ENCODE assay signal across 29 cellular contexts in the genomic region with DNA sequence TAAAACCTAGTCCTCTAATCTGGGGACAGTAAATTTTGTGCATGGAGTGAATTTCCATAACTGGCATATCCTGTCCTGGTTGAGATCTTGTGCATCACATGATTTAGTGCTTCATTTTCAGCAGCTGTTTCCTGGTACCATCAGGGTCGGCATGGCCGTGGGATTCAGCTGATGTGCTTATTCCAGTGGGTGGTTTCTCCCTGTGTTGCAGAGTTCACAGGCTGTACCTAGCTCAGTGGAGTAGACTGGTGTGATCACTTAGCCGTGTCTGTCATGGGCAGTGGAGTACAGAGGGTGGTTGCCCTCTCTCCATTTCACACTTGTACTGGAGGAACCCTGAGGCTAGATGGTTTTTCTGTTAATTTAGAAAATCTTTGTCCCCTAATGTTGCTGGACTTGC.
DNase-seq lines count a peak whose midpoint lies in the region; ATAC-seq, FAIRE-seq and TF ChIP-seq lines count a peak whose summit lies in the region.
"Had no signal": no experiment of that assay in that cellular context is flagged by ENCODE, and none has a peak within 500 bp of the region (broad histone marks: within the 10 kb centered on the region; RNA-seq: fewer than 3 reads in every experiment).

No MANE protein-coding gene starts in this region.

- H2BK120ac ChIP-seq in IMR-90 (ENCODE audit: low read depth, low read length) (no peak overlapping the region), H1 (replicated peaks; ENCODE audit: low read depth, low read length) (no peak overlapping the region)

- H3K27me3 ChIP-seq in BLaER1 (no peaks in the 10 kb centered on the region), IMR-90 (ENCODE audit: control insufficient read depth, insufficient read depth, low read length) (no peaks in the 10 kb centered on the region), H1 (replicated peaks in 1 of 4; ENCODE audit: control insufficient read depth in 3 of 4, extremely low read depth in 1 of 4, insufficient read depth in 3 of 4, low read length in 3 of 4) (no peaks in the 10 kb centered on the region), PC-3 (ENCODE audit: low read length) (no peaks in the 10 kb centered on the region), adrenal gland (no peaks in the 10 kb centered on the region)
- H3K27me3 ChIP-seq: brain microvascular endothelial cell, Peyer's patch had no signal

- H4K20me1 ChIP-seq in BLaER1 (no peaks in the 10 kb centered on the region), IMR-90 (ENCODE audit: insufficient read depth, low read length) (peaks cover 8% of the 10 kb centered on the region; the same call in 1 of the 2 replicates), H1 (replicated peaks in 1 of 2; ENCODE audit: control insufficient read depth in 1 of 2, insufficient read depth in 2 of 2, low read length in 2 of 2) (peaks cover 8 to 11% of the 10 kb centered on the region in 2 experiments), PC-3 (ENCODE audit: low read length) (no peaks in the 10 kb centered on the region)

- H3K9me3 Mint-ChIP-seq in activated CD4-positive, alpha-beta memory T cell treated with anti-CD3 and anti-CD28 coated beads, Interleukin-2, amount 10 ng/mL, durations not matched to agents 7 days and 5 days = no peaks in the 10 kb centered on the region
- H3K9me3 Mint-ChIP-seq: activated CD4-positive, alpha-beta T cell treated with anti-CD3 and anti-CD28 coated beads, Interleukin-2, amount 10 ng/mL, durations not matched to agents 7 days and 5 days; memory B cell; stimulated activated naive CD8-positive, alpha-beta T cell treated with anti-CD3 and anti-CD28 coated beads, Interleukin-15, Interleukin-2, amounts not matched to agents 100 ng/mL and 50 ng/mL, for 24 hours had no signal

- no peak overlapping the region for H3K9ac ChIP-seq in BLaER1
- no peak overlapping the region for H3K9ac ChIP-seq in IMR-90 (ENCODE audit: low read depth, low read length)
- H3K9ac ChIP-seq in H1 (replicated peaks in 1 of 4; ENCODE audit: extremely low read depth in 1 of 4, low read depth in 3 of 4, low read length in 3 of 4) = no peak overlapping the region; a peak in 1 of 7 replicates
- no peak overlapping the region for H3K9ac ChIP-seq in PC-3 (ENCODE audit: low read length)
- H3K9ac ChIP-seq: KMS-11 had no signal

- H3K14ac ChIP-seq in IMR-90 (replicated peaks; ENCODE audit: low read depth, low read length) = 0 out of 2 replicates have a peak overlapping the region, but pooled peaks have one; percentile 20
- no peak overlapping the region for H3K14ac ChIP-seq in H1 (ENCODE audit: insufficient read length)

- H3K9me3 ChIP-seq in BLaER1 = no peaks in the 10 kb centered on the region; the same call in 1 of the 2 replicates
- H3K9me3 ChIP-seq in IMR-90 (ENCODE audit: control insufficient read depth, insufficient read depth, low read length) = no peaks in the 10 kb centered on the region
- no peaks in the 10 kb centered on the region for H3K9me3 ChIP-seq in H1 (ENCODE audit: insufficient read depth in 2 of 2, low read depth in 1 of 2, low read length in 1 of 2)
- no peaks in the 10 kb centered on the region for H3K9me3 ChIP-seq in mucosa of descending colon
- 0 out of 2 replicates have a peak, but pooled peaks cover 5% of the 10 kb centered on the region for H3K9me3 ChIP-seq in PC-3 (ENCODE audit: low read length)
- no peaks in the 10 kb centered on the region for H3K9me3 ChIP-seq in adrenal gland (replicated peaks in 1 of 3)
- H3K9me3 ChIP-seq: A549, Peyer's patch, thoracic aorta had no signal

- FAIRE-seq in H1 (lab: Jason Lieb, UNC) = no peak
- FAIRE-seq: A549 had no signal

- peak overlapping the region; percentile 41 for H3K4me2 ChIP-seq in BLaER1
- no peak overlapping the region for H3K4me2 ChIP-seq in IMR-90 (ENCODE audit: low read depth, low read length)
- H3K4me2 ChIP-seq in H1 (ENCODE audit: insufficient read depth in 1 of 2, low read depth in 2 of 2, low read length in 2 of 2) = no peak overlapping the region
- H3K4me2 ChIP-seq in PC-3 (ENCODE audit: low read length) = no peak overlapping the region
- H3K4me2 ChIP-seq: A549, KMS-11 had no signal

- H3K4me1 ChIP-seq in BLaER1 = peaks cover 17% of the 10 kb centered on the region
- H3K4me1 ChIP-seq in IMR-90 (ENCODE audit: control insufficient read depth, insufficient read depth, low read length) = peaks cover 3% of the 10 kb centered on the region; the same call in 1 of the 2 replicates
- H3K4me1 ChIP-seq in H1 (replicated peaks in 1 of 4; ENCODE audit: control insufficient read depth in 3 of 4, insufficient read depth in 4 of 4, low read length in 3 of 4) = peaks cover 0 to 4% (median 0%) of the 10 kb centered on the region in 4 experiments; a peak in 2 of 7 replicates
- no peaks in the 10 kb centered on the region for H3K4me1 ChIP-seq in mucosa of descending colon (ENCODE audit: low read depth)
- H3K4me1 ChIP-seq in PC-3 (ENCODE audit: insufficient read depth, low read length) = no peaks in the 10 kb centered on the region
- no peaks in the 10 kb centered on the region for H3K4me1 ChIP-seq in adrenal gland (replicated peaks in 1 of 2)
- H3K4me1 ChIP-seq: A549, Peyer's patch had no signal

- H3K79me1 ChIP-seq in IMR-90 (ENCODE audit: low read depth in 1 of 2, low read length in 2 of 2) (peaks cover 21 to 45% of the 10 kb centered on the region in 2 experiments), H1 (ENCODE audit: low read depth, low read length) (peaks cover 6% of the 10 kb centered on the region)

- no peak overlapping the region for H3K4me3 Mint-ChIP-seq in activated CD4-positive, alpha-beta memory T cell treated with anti-CD3 and anti-CD28 coated beads, Interleukin-2, amount 10 ng/mL, durations not matched to agents 7 days and 5 days
- H3K4me3 Mint-ChIP-seq: activated CD4-positive, alpha-beta T cell treated with anti-CD3 and anti-CD28 coated beads, Interleukin-2, amount 10 ng/mL, durations not matched to agents 7 days and 5 days; activated T-cell treated with anti-CD3 and anti-CD28 coated beads, Interleukin-2, amount 50 U/mL, for 4 hours; memory B cell; stimulated activated naive CD8-positive, alpha-beta T cell treated with anti-CD3 and anti-CD28 coated beads, Interleukin-15, Interleukin-2, amounts not matched to agents 100 ng/mL and 50 ng/mL, for 24 hours had no signal

- no peaks in the 10 kb centered on the region; the same call in 1 of the 2 replicates for H3K9me1 ChIP-seq in IMR-90 (ENCODE audit: insufficient read depth, low read length)

- H2AFZ ChIP-seq in IMR-90 (replicated peaks; ENCODE audit: low read length, poor library complexity) (no peak overlapping the region), H1 (ENCODE audit: low read length) (no peak overlapping the region), PC-3 (ENCODE audit: low read length) (no peak overlapping the region)

- no CpG with 5 or more reads among the region's 3 CpGs for WGBS in IMR-90 (ENCODE audit: extremely low coverage in 2 of 2, insufficient read length in 1 of 2), 2 experiments
- WGBS in H1 (ENCODE audit: extremely low coverage in 1 of 2, insufficient coverage in 1 of 2, insufficient read length in 1 of 2, insufficient replicate concordance in 2 of 2, low coverage in 1 of 2, low lambda C conversion rate in 2 of 2, missing lambda C conversion rate in 1 of 2), 2 experiments = 81% methylated on average over 3 of the region's 3 CpGs; no CpG with 5 or more reads in 1 of the 2 experiments
- WGBS in adrenal gland, 4 donors = 42 to 58% (median 56%) methylated on average over 2 to 3 of the region's 3 CpGs

- H3K79me2 ChIP-seq in H1 (ENCODE audit: control insufficient read depth in 1 of 2, insufficient read depth in 2 of 2, low read length in 2 of 2) (peaks cover 0 to 99% of the 10 kb centered on the region in 2 experiments; a peak in 3 of 4 replicates), PC-3 (ENCODE audit: low read length) (no peaks in the 10 kb centered on the region)

- H3K18ac ChIP-seq in IMR-90 (ENCODE audit: low read depth, low read length) (no peak overlapping the region), H1 (ENCODE audit: extremely low read depth, low read length) (no peak overlapping the region; the same call in 1 of the 2 replicates)

- no peaks in the 10 kb centered on the region for H3K27me3 Mint-ChIP-seq in activated CD4-positive, alpha-beta memory T cell treated with anti-CD3 and anti-CD28 coated beads, Interleukin-2, amount 10 ng/mL, durations not matched to agents 7 days and 5 days
- H3K27me3 Mint-ChIP-seq: memory B cell; stimulated activated naive CD8-positive, alpha-beta T cell treated with anti-CD3 and anti-CD28 coated beads, Interleukin-15, Interleukin-2, amounts not matched to agents 100 ng/mL and 50 ng/mL, for 24 hours had no signal

- DNase-seq in IMR-90 = no peak
- DNase-seq in H1 (ENCODE audit: low read depth in 1 of 2, low spot score in 2 of 2) = no peak
- peak in 1 of 3 donors; percentile 34 for DNase-seq in mucosa of descending colon
- DNase-seq in PC-3 = no peak
- DNase-seq in adrenal gland = no peak
- no peak for DNase-seq in activated CD4-positive, alpha-beta memory T cell treated with anti-CD3 and anti-CD28 coated beads, Interleukin-2, amount 10 ng/mL, durations not matched to agents 7 days and 5 days
- DNase-seq in activated effector memory CD4-positive, alpha-beta T cell treated with Interleukin-2 at 50 U/mL for 16 hours = no peak
- DNase-seq: activated CD4-positive, alpha-beta T cell treated with anti-CD3 and anti-CD28 coated beads, Interleukin-2, amount 10 ng/mL, durations not matched to agents 7 days and 5 days; activated naive CD4-positive, alpha-beta T cell; activated T-cell treated with anti-CD3 and anti-CD28 coated beads, Interleukin-2, amount 50 U/mL, for 4 hours; AML-193; brain microvascular endothelial cell; DMS79; GDM1; glutamatergic neuron; NCI-H1436 treated with DMSO at 0.1 percent for 48 hours; NCI-H510A; Peyer's patch; psoas muscle; SW 1271; T1000 had no signal

- H3K36me3 ChIP-seq in BLaER1 = no peaks in the 10 kb centered on the region
- H3K36me3 ChIP-seq in IMR-90 (ENCODE audit: control insufficient read depth, insufficient read depth, low read length) = no peaks in the 10 kb centered on the region
- H3K36me3 ChIP-seq in H1 (ENCODE audit: control insufficient read depth in 2 of 4, insufficient read depth in 4 of 4, low read length in 3 of 4) = no peaks in the 10 kb centered on the region
- H3K36me3 ChIP-seq in mucosa of descending colon (ENCODE audit: low read depth) = no peaks in the 10 kb centered on the region
- no peaks in the 10 kb centered on the region for H3K36me3 ChIP-seq in PC-3 (ENCODE audit: low read depth, low read length)
- no peaks in the 10 kb centered on the region for H3K36me3 ChIP-seq in adrenal gland (replicated peaks in 1 of 2)
- H3K36me3 ChIP-seq: brain microvascular endothelial cell, Peyer's patch, thoracic aorta had no signal

- no peak overlapping the region for H3K4ac ChIP-seq in IMR-90 (ENCODE audit: low read depth, low read length)
- no peak overlapping the region for H3K4ac ChIP-seq in H1 (replicated peaks; ENCODE audit: insufficient read length, low read depth, low read length)

- intact Hi-C loops in IMR-90 (cut with micrococcal nuclease) (loop anchor here (10.0 kb wide), 1 partner anchor 225 kb away; a partner anchor contains a TSS), mucosa of descending colon (cut with DNase I, micrococcal nuclease) (no loop called here), PC-3 (cut with micrococcal nuclease) (no loop called here), adrenal gland (cut with DNase I) (no loop called here)

- in situ Hi-C loops in IMR-90 (cut with MboI; ENCODE audit: low sequenced_read_pairs) = no loop called here

- ATAC-seq in IMR-90 (ENCODE audit: low read depth) = no peak
- peak; percentile 71 for ATAC-seq in mucosa of descending colon
- ATAC-seq in PC-3 = no peak
- ATAC-seq: A549; activated T-cell treated with anti-CD3 and anti-CD28 coated beads, Interleukin-2, amount 50 U/mL, for 4 hours had no signal

- dilution Hi-C loops in IMR-90 (cut with HindIII; ENCODE audit: low sequenced_read_pairs, unreplicated experiment) = no loop called here

- H3K27ac ChIP-seq in BLaER1 (no peak overlapping the region), IMR-90 (ENCODE audit: insufficient read depth, low read length) (no peak overlapping the region), H1 (ENCODE audit: low read depth, low read length) (no peak overlapping the region), PC-3 (ENCODE audit: low read length) (no peak overlapping the region), adrenal gland (no peak overlapping the region)
- H3K27ac ChIP-seq: A549, brain microvascular endothelial cell, epithelial cell of prostate, KMS-11, Peyer's patch, psoas muscle, skin epidermis, thoracic aorta had no signal

- no peak overlapping the region for H2AK9ac ChIP-seq in IMR-90 (replicated peaks; ENCODE audit: low read depth, low read length, poor library complexity)

- H3K9me2 ChIP-seq in PC-3 (replicated peaks; ENCODE audit: low read length) = no peaks in the 10 kb centered on the region

- H4K8ac ChIP-seq in IMR-90 (ENCODE audit: low read depth in 2 of 2, low read length in 2 of 2) = no peak overlapping the region
- H4K8ac ChIP-seq in H1 (ENCODE audit: extremely low read depth, insufficient read depth, low read length) = no peak overlapping the region; the same call in 1 of the 2 replicates

- no peaks in the 10 kb centered on the region for H3K4me1 Mint-ChIP-seq in activated CD4-positive, alpha-beta memory T cell treated with anti-CD3 and anti-CD28 coated beads, Interleukin-2, amount 10 ng/mL, durations not matched to agents 7 days and 5 days
- H3K4me1 Mint-ChIP-seq: activated CD4-positive, alpha-beta T cell treated with anti-CD3 and anti-CD28 coated beads, Interleukin-2, amount 10 ng/mL, durations not matched to agents 7 days and 5 days had no signal

- H2BK15ac ChIP-seq in IMR-90 (ENCODE audit: low read depth, low read length) = no peak overlapping the region
- no peak overlapping the region for H2BK15ac ChIP-seq in H1 (ENCODE audit: low read length)

- H2BK5ac ChIP-seq in IMR-90 (ENCODE audit: low read depth, low read length, poor library complexity, severe bottlenecking) (no peak overlapping the region), H1 (ENCODE audit: low read depth, low read length) (no peak overlapping the region)

- no peak overlapping the region for H3K4me3 ChIP-seq in BLaER1
- no peak overlapping the region for H3K4me3 ChIP-seq in IMR-90 (ENCODE audit: insufficient read depth, low read depth, low read length)
- no peak overlapping the region for H3K4me3 ChIP-seq in H1 (ENCODE audit: extremely low read depth in 1 of 4, insufficient read depth in 2 of 4, low read depth in 3 of 4, low read length in 4 of 4)
- H3K4me3 ChIP-seq in mucosa of descending colon = no peak overlapping the region
- no peak overlapping the region for H3K4me3 ChIP-seq in PC-3 (ENCODE audit: low read length)
- no peak overlapping the region for H3K4me3 ChIP-seq in adrenal gland
- H3K4me3 ChIP-seq: A549, Peyer's patch, psoas muscle, skin epidermis, thoracic aorta had no signal

- no peaks in the 10 kb centered on the region for H3F3A ChIP-seq in PC-3 (ENCODE audit: low read length, unreplicated experiment)

- BruUV-seq in IMR-90 (replicated peaks; lab: Mats Ljungman, UMichigan) = no TSS peak
- no TSS peak for BruUV-seq in PC-3 (replicated peaks; lab: Mats Ljungman, UMichigan)

- TF ChIP-seq CTCF in IMR-90 (conservative IDR thresholded peaks at IDR 0.05; ENCODE audit: low read depth, low read length) (no peak), H1 (IDR thresholded peaks at IDR 0.05; ENCODE audit: control extremely low read depth in 1 of 3, insufficient read depth in 1 of 3, low read depth in 1 of 3, low read length in 3 of 3) (no peak), mucosa of descending colon (IDR thresholded peaks at IDR 0.05) (no peak), PC-3 (conservative IDR thresholded peaks at IDR 0.05; ENCODE audit: low read depth, low read length) (no peak), adrenal gland (IDR thresholded peaks at IDR 0.05) (no peak)

- no peak for TF ChIP-seq EP300 in H1 (IDR thresholded peaks at IDR 0.05; ENCODE audit: borderline replicate concordance in 1 of 2, low read depth in 2 of 2, low read length in 2 of 2)

- no peak overlapping the region for H2BK12ac ChIP-seq in H1 (ENCODE audit: low read depth, low read length)

- TF ChIP-seq RAD21 in IMR-90 (IDR thresholded peaks at IDR 0.05; ENCODE audit: low read length) (no peak), H1 (IDR thresholded peaks at IDR 0.05 in 1 of 2, conservative IDR thresholded peaks at IDR 0.05 in 1 of 2; ENCODE audit: low read depth in 2 of 2, low read length in 2 of 2) (no peak)

- no peak for TF ChIP-seq POLR2A in IMR-90 (IDR thresholded peaks at IDR 0.05; ENCODE audit: low read depth, low read length)
- no peak for TF ChIP-seq POLR2A in H1 (IDR thresholded peaks at IDR 0.05; ENCODE audit: control extremely low read depth in 1 of 2, low read depth in 2 of 2, low read length in 2 of 2)
- no peak for TF ChIP-seq POLR2A in adrenal gland (IDR thresholded peaks at IDR 0.05)

- no peak overlapping the region for H3K23ac ChIP-seq in IMR-90 (ENCODE audit: low read depth, low read length)
- H3K23ac ChIP-seq in H1 (ENCODE audit: insufficient read length) = no peak overlapping the region

- no peak overlapping the region for H4K5ac ChIP-seq in IMR-90 (ENCODE audit: low read depth, low read length)
- no peak overlapping the region for H4K5ac ChIP-seq in H1 (ENCODE audit: insufficient read length, low read depth, low read length)

- H3K36me3 Mint-ChIP-seq in activated CD4-positive, alpha-beta memory T cell treated with anti-CD3 and anti-CD28 coated beads, Interleukin-2, amount 10 ng/mL, durations not matched to agents 7 days and 5 days (ENCODE audit: low read depth) = no peaks in the 10 kb centered on the region
- H3K36me3 Mint-ChIP-seq: memory B cell had no signal

- H3K23me2 ChIP-seq in H1 (ENCODE audit: low read depth, low read length) = no peaks in the 10 kb centered on the region

- H2BK20ac ChIP-seq in IMR-90 (ENCODE audit: low read depth, low read length) = no peak overlapping the region
- H2BK20ac ChIP-seq in H1 (ENCODE audit: low read length) = no peak overlapping the region

- CTCF ChIA-PET in IMR-90 (lab: Yijun Ruan, JAX) = interaction anchor here (0.7 kb wide), 2 partner anchors 16 to 140 kb away, joined by 3 read pairs; no protein-coding TSS in a partner anchor
- CTCF ChIA-PET in H1 (lab: Charles Lee; ENCODE audit: partially characterized antibody) = interaction anchor here (0.7 to 0.8 kb wide), 2 partner anchors 8 to 1241 kb away, joined by 3 to 4 read pairs; no protein-coding TSS in a partner anchor
- CTCF ChIA-PET in PC-3 (lab: Charles Lee) = no interaction called here
- CTCF ChIA-PET in activated CD4-positive, alpha-beta memory T cell treated with anti-CD3 and anti-CD28 coated beads, Interleukin-2, amount 10 ng/mL, durations not matched to agents 7 days and 5 days (lab: Charles Lee) = no interaction called here

- no peak overlapping the region for H2AK5ac ChIP-seq in IMR-90 (ENCODE audit: low read depth, low read length)
- peak overlapping the region; percentile 30; the same call in 1 of the 2 replicates for H2AK5ac ChIP-seq in H1 (ENCODE audit: low read depth, low read length)

- POLR2A ChIA-PET in IMR-90 (lab: Charles Lee; ENCODE audit: unreplicated experiment) (interaction anchor here (0.6 kb wide), 1 partner anchor 17 kb away, joined by 3 read pairs; no protein-coding TSS in a partner anchor), H1 (lab: Charles Lee; ENCODE audit: partially characterized antibody) (interaction anchor here (2.5 kb wide), 1 partner anchor 11 kb away, joined by 6 read pairs; no protein-coding TSS in a partner anchor), PC-3 (lab: Charles Lee; ENCODE audit: unreplicated experiment) (no interaction called here)
- POLR2A ChIA-PET in activated CD4-positive, alpha-beta memory T cell treated with anti-CD3 and anti-CD28 coated beads, Interleukin-2, amount 10 ng/mL, durations not matched to agents 7 days and 5 days (lab: Charles Lee) = no interaction called here

- H3K27ac Mint-ChIP-seq in activated CD4-positive, alpha-beta memory T cell treated with anti-CD3 and anti-CD28 coated beads, Interleukin-2, amount 10 ng/mL, durations not matched to agents 7 days and 5 days = no peak overlapping the region
- H3K27ac Mint-ChIP-seq: activated CD4-positive, alpha-beta T cell treated with anti-CD3 and anti-CD28 coated beads, Interleukin-2, amount 10 ng/mL, durations not matched to agents 7 days and 5 days; memory B cell; stimulated activated naive CD8-positive, alpha-beta T cell treated with anti-CD3 and anti-CD28 coated beads, Interleukin-15, Interleukin-2, amounts not matched to agents 100 ng/mL and 50 ng/mL, for 24 hours had no signal

- no peak overlapping the region for H4K91ac ChIP-seq in IMR-90 (ENCODE audit: insufficient read depth, low read depth, low read length)
- H4K91ac ChIP-seq in H1 (replicated peaks; ENCODE audit: insufficient read length, low read length) = no peak overlapping the region

- H3K56ac ChIP-seq in IMR-90 (ENCODE audit: extremely low read depth, insufficient read depth, low read length) (no peak overlapping the region), H1 (replicated peaks; ENCODE audit: insufficient read length, low read depth, low read length) (no peak overlapping the region)

Comparison
In these comparisons a context has a peak if more than half of its experiments do, and no peak if none do; other contexts are left out.
1. CTCF ChIA-PET loops: an anchor here in IMR-90 (0.7 kb wide) and H1 (0.7 to 0.8 kb wide); none called in PC-3 and activated CD4-positive, alpha-beta memory T cell treated with anti-CD3 and anti-CD28 coated beads, Interleukin-2, amount 10 ng/mL, durations not matched to agents 7 days and 5 days.
2. POLR2A ChIA-PET loops: an anchor here in IMR-90 (0.6 kb wide) and H1 (2.5 kb wide); none called in PC-3 and activated CD4-positive, alpha-beta memory T cell treated with anti-CD3 and anti-CD28 coated beads, Interleukin-2, amount 10 ng/mL, durations not matched to agents 7 days and 5 days.